ENCODE assay signal across 16 cellular contexts in genomic region chr2:237720962-237721361, GRCh38.
DNase-seq lines count a peak whose midpoint lies in the region; ATAC-seq, FAIRE-seq and TF ChIP-seq lines count a peak whose summit lies in the region.
"Had no signal": no experiment of that assay in that cellular context is flagged by ENCODE, and none has a peak within 500 bp of the region (broad histone marks: within the 10 kb centered on the region; RNA-seq: fewer than 3 reads in every experiment).

No MANE protein-coding gene starts in this region.

- DNase-seq in activated naive CD8-positive, alpha-beta T cell treated with anti-CD3 and anti-CD28 coated beads for 36 hours, result no peak
- DNase-seq in astrocyte of the spinal cord (ENCODE audit: low read depth, low spot score) (peak; percentile 67), iris pigment epithelial cell (ENCODE audit: low read depth) (peak; percentile 72), type B pancreatic cell (ENCODE audit: extremely low spot score, unreplicated experiment) (no peak), GM12891 (ENCODE audit: insufficient read length, low spot score) (no peak)
- DNase-seq: activated effector memory CD4-positive, alpha-beta T cell treated with anti-CD3 and anti-CD28 coated beads, Interleukin-2, amount 50 U/mL, for 16 hours; esophagus squamous epithelium; immature natural killer cell; NCI-H2107; spleen; SW 1271 had no signal

- H3K27me3 Mint-ChIP-seq in activated naive CD8-positive, alpha-beta T cell, result no peaks in the 10 kb centered on the region
- no peaks in the 10 kb centered on the region for H3K27me3 Mint-ChIP-seq in activated naive CD8-positive, alpha-beta T cell treated with anti-CD3 and anti-CD28 coated beads for 36 hours
- no peaks in the 10 kb centered on the region for H3K27me3 Mint-ChIP-seq in type B pancreatic cell
- H3K27me3 Mint-ChIP-seq: central memory CD8-positive, alpha-beta T cell had no signal

- no peak for TF ChIP-seq CTCF in astrocyte of the spinal cord (IDR thresholded peaks at IDR 0.05; ENCODE audit: low read depth, low read length)
- TF ChIP-seq CTCF in type B pancreatic cell (conservative IDR thresholded peaks at IDR 0.05), result no peak

- in situ Hi-C loops in astrocyte of the spinal cord (cut with HindIII; ENCODE audit: low sequenced_read_pairs), result no loop called here

- no peak for FAIRE-seq in GM12891 (lab: Jason Lieb, UNC)
- FAIRE-seq: A204.1 had no signal

- H3K36me3 Mint-ChIP-seq in activated naive CD8-positive, alpha-beta T cell, result peaks cover 9% of the 10 kb centered on the region
- H3K36me3 Mint-ChIP-seq in activated naive CD8-positive, alpha-beta T cell treated with anti-CD3 and anti-CD28 coated beads for 36 hours, result peaks cover 9% of the 10 kb centered on the region
- peaks cover 13% of the 10 kb centered on the region for H3K36me3 Mint-ChIP-seq in type B pancreatic cell

- peak overlapping the region; percentile 41 for H3K27ac Mint-ChIP-seq in activated naive CD8-positive, alpha-beta T cell
- no peak overlapping the region for H3K27ac Mint-ChIP-seq in activated naive CD8-positive, alpha-beta T cell treated with anti-CD3 and anti-CD28 coated beads for 36 hours
- peak overlapping the region; percentile 72 for H3K27ac Mint-ChIP-seq in type B pancreatic cell

- no peaks in the 10 kb centered on the region for H3K9me3 Mint-ChIP-seq in activated naive CD8-positive, alpha-beta T cell (ENCODE audit: low read depth)
- no peaks in the 10 kb centered on the region for H3K9me3 Mint-ChIP-seq in activated naive CD8-positive, alpha-beta T cell treated with anti-CD3 and anti-CD28 coated beads for 36 hours
- H3K9me3 Mint-ChIP-seq in type B pancreatic cell, result no peaks in the 10 kb centered on the region
- H3K9me3 Mint-ChIP-seq: central memory CD8-positive, alpha-beta T cell; immature natural killer cell had no signal

- ATAC-seq in GM21723 (IDR thresholded peaks at IDR 0.05; ENCODE audit: unreplicated experiment), result no peak
- no peak for ATAC-seq in HG02870 (IDR thresholded peaks at IDR 0.05; ENCODE audit: unreplicated experiment)

- no peak overlapping the region for H3K4me3 ChIP-seq in astrocyte of the spinal cord (ENCODE audit: low read depth, low read length)
- H3K4me3 ChIP-seq: esophagus squamous epithelium, spleen had no signal

- TF ChIP-seq POLR2A in GM12891 (IDR thresholded peaks at IDR 0.05; ENCODE audit: low read depth, low read length), result no peak

- peaks cover 54% of the 10 kb centered on the region for H3K4me1 Mint-ChIP-seq in activated naive CD8-positive, alpha-beta T cell (ENCODE audit: low read depth)
- peaks cover 32% of the 10 kb centered on the region for H3K4me1 Mint-ChIP-seq in activated naive CD8-positive, alpha-beta T cell treated with anti-CD3 and anti-CD28 coated beads for 36 hours
- H3K4me1 Mint-ChIP-seq in type B pancreatic cell (ENCODE audit: unreplicated experiment), result peaks cover 50% of the 10 kb centered on the region

- H3K4me3 Mint-ChIP-seq in activated naive CD8-positive, alpha-beta T cell, result no peak overlapping the region
- no peak overlapping the region for H3K4me3 Mint-ChIP-seq in activated naive CD8-positive, alpha-beta T cell treated with anti-CD3 and anti-CD28 coated beads for 36 hours
- H3K4me3 Mint-ChIP-seq in type B pancreatic cell, result peak overlapping the region; percentile 27
- H3K4me3 Mint-ChIP-seq: central memory CD8-positive, alpha-beta T cell; immature natural killer cell had no signal

TF ChIP-seq in GM12891, 5 proteins besides CTCF, POLR2A, EP300 and RAD21:
- TF ChIP-seq POU2F2 (IDR thresholded peaks at IDR 0.05; ENCODE audit: low read depth, low read length), result no peak
- TF ChIP-seq TAF1 (IDR thresholded peaks at IDR 0.05; ENCODE audit: low read depth, low read length), result no peak
- TF ChIP-seq POLR2AphosphoS5 (IDR thresholded peaks at IDR 0.05; ENCODE audit: low read depth, low read length), result no peak
- TF ChIP-seq SPI1 (IDR thresholded peaks at IDR 0.05; ENCODE audit: low read depth, low read length), result no peak
- no peak for TF ChIP-seq PAX5 (IDR thresholded peaks at IDR 0.05; ENCODE audit: insufficient read depth, low read length, severe bottlenecking)

Comparison
In these comparisons a context has a peak if more than half of its experiments do, and no peak if none do; other contexts are left out.
1. DNase-seq: peak in astrocyte of the spinal cord (single experiment) and iris pigment epithelial cell (single experiment); none in activated naive CD8-positive, alpha-beta T cell treated with anti-CD3 and anti-CD28 coated beads for 36 hours (single experiment), type B pancreatic cell (single experiment) and GM12891 (single experiment).